ENCODE assay signal across 9 cellular contexts in genomic region chr5:39275865-39276264, GRCh38. TPM values are rescaled to one million over a fixed set of nuclear protein-coding genes. Genes with fewer than 3 reads are reported as not detected.
DNase-seq lines count a peak whose midpoint lies in the region; ATAC-seq and TF ChIP-seq lines count a peak whose summit lies in the region.
"Not testable (repeated sequence)": the region's sequence is repeated elsewhere in the genome, so short reads cannot be mapped to it uniquely, and the experiment has no call there.
"Had no signal": no experiment of that assay in that cellular context is flagged by ENCODE, and none has a peak within 500 bp of the region (broad histone marks: within the 10 kb centered on the region; RNA-seq: fewer than 3 reads in every experiment).

No MANE protein-coding gene starts in this region.

- TF ChIP-seq CTCF in activated B cell treated with CpG ODN at 0.5 μM for 24 hours (IDR thresholded peaks at IDR 0.05) = not testable (repeated sequence)

- not testable (repeated sequence) for ATAC-seq in activated B cell treated with CpG ODN at 0.5 μM for 24 hours (ENCODE audit: low read depth); activated CD8-positive, alpha-beta T cell treated with anti-CD3 and anti-CD28 coated beads, Interleukin-2, amount 10 ng/mL, durations not matched to agents 7 days and 5 days; activated naive CD8-positive, alpha-beta T cell treated with anti-CD3 and anti-CD28 coated beads, Interleukin-2, amount 50 U/mL, for 24 hours; naive B cell (ENCODE audit: low read depth in 2 of 2); stimulated activated effector memory CD8-positive, alpha-beta T cell treated with anti-CD3 and anti-CD28 coated beads, Interleukin-12 subunit alpha, Interleukin-12 subunit beta, amount 100 ng/mL, for 72 hours

- not testable (repeated sequence) for DNase-seq in CD8-positive, alpha-beta memory T cell; activated B cell treated with CpG ODN at 0.5 μM for 24 hours; activated CD8-positive, alpha-beta T cell treated with anti-CD3 and anti-CD28 coated beads, Interleukin-2, amount 10 ng/mL, durations not matched to agents 7 days and 5 days; activated T-helper 2 cell treated with anti-CD3 and anti-CD28 coated beads, Interferon-gamma antibody, Interleukin-2, Interleukin-4, amounts not matched to agents 10 μg/mL and 5 μg/mL and 100 μg/mL, durations not matched to agents 14 hours and 24 hours and 36 hours (ENCODE audit: low spot score); activated naive CD8-positive, alpha-beta T cell treated with anti-CD3 and anti-CD28 coated beads, Interleukin-2, amount 50 U/mL, for 24 hours; naive B cell; stimulated activated effector memory CD8-positive, alpha-beta T cell treated with anti-CD3 and anti-CD28 coated beads, Interleukin-12 subunit alpha, Interleukin-12 subunit beta, amount 100 ng/mL, for 72 hours (ENCODE audit: low spot score in 2 of 2)

- H3K9me3 ChIP-seq in CD8-positive, alpha-beta memory T cell (ENCODE audit: low read length) = not testable (repeated sequence)

- peaks cover 36% of the 10 kb centered on the region for H3K4me1 ChIP-seq in CD8-positive, alpha-beta memory T cell (ENCODE audit: insufficient read depth, low read length)

- H3K27me3 ChIP-seq in CD8-positive, alpha-beta memory T cell (ENCODE audit: insufficient read depth, low read length, poor library complexity, severe bottlenecking) = not testable (repeated sequence)

- not testable (repeated sequence) for H3K27me3 Mint-ChIP-seq in CD8-positive, alpha-beta memory T cell; activated B cell treated with CpG ODN at 0.5 μM for 24 hours; activated CD8-positive, alpha-beta T cell treated with anti-CD3 and anti-CD28 coated beads, Interleukin-2, amount 10 ng/mL, durations not matched to agents 7 days and 5 days (ENCODE audit: low read depth); activated T-helper 2 cell treated with anti-CD3 and anti-CD28 coated beads, Interferon-gamma antibody, Interleukin-2, Interleukin-4, amounts not matched to agents 10 μg/mL and 5 μg/mL and 100 μg/mL, durations not matched to agents 14 hours and 24 hours and 36 hours (ENCODE audit: low read depth); activated naive CD8-positive, alpha-beta T cell treated with anti-CD3 and anti-CD28 coated beads, Interleukin-2, amount 50 U/mL, for 24 hours; naive B cell

- peak overlapping the region; percentile 87 to 99 (median 97) for H3K27ac Mint-ChIP-seq in CD8-positive, alpha-beta memory T cell
- peak overlapping the region; percentile 94 for H3K27ac Mint-ChIP-seq in activated B cell treated with CpG ODN at 0.5 μM for 24 hours
- peak overlapping the region; percentile 76 for H3K27ac Mint-ChIP-seq in activated CD8-positive, alpha-beta T cell treated with anti-CD3 and anti-CD28 coated beads, Interleukin-2, amount 10 ng/mL, durations not matched to agents 7 days and 5 days
- peak overlapping the region; percentile 95 for H3K27ac Mint-ChIP-seq in activated T-helper 2 cell treated with anti-CD3 and anti-CD28 coated beads, Interferon-gamma antibody, Interleukin-2, Interleukin-4, amounts not matched to agents 10 μg/mL and 5 μg/mL and 100 μg/mL, durations not matched to agents 14 hours and 24 hours and 36 hours
- peak overlapping the region; percentile 90 for H3K27ac Mint-ChIP-seq in activated naive CD8-positive, alpha-beta T cell treated with anti-CD3 and anti-CD28 coated beads, Interleukin-2, amount 50 U/mL, for 24 hours
- H3K27ac Mint-ChIP-seq in naive B cell = peak overlapping the region in 4 of 6 donors; percentile 42 to 94 (median 68)
- H3K27ac Mint-ChIP-seq in stimulated activated effector memory CD8-positive, alpha-beta T cell treated with anti-CD3 and anti-CD28 coated beads, Interleukin-12 subunit alpha, Interleukin-12 subunit beta, amount 100 ng/mL, for 72 hours = peak overlapping the region; percentile 98

- CTCF ChIA-PET in CD8-positive, alpha-beta memory T cell (lab: Charles Lee) = interaction anchor here (4.4 kb wide), 1 partner anchor 59 kb away, joined by 45 read pairs; no protein-coding TSS in a partner anchor
- CTCF ChIA-PET in activated B cell treated with CpG ODN at 0.5 μM for 24 hours (lab: Charles Lee) = interaction anchor here (1.7 kb wide), 1 partner anchor 59 kb away, joined by 5 read pairs; no protein-coding TSS in a partner anchor
- CTCF ChIA-PET in activated CD8-positive, alpha-beta T cell treated with anti-CD3 and anti-CD28 coated beads, Interleukin-2, amount 10 ng/mL, durations not matched to agents 7 days and 5 days (lab: Charles Lee) = interaction anchor here (2.3 to 3.5 kb wide), 2 partner anchors 58 to 80 kb away, joined by 6 to 63 read pairs; partner anchors contain the start of gene FYB1

- H3K36me3 Mint-ChIP-seq in CD8-positive, alpha-beta memory T cell; activated B cell treated with CpG ODN at 0.5 μM for 24 hours (ENCODE audit: low read depth); naive B cell; stimulated activated effector memory CD8-positive, alpha-beta T cell treated with anti-CD3 and anti-CD28 coated beads, Interleukin-12 subunit alpha, Interleukin-12 subunit beta, amount 100 ng/mL, for 72 hours: not testable (repeated sequence)
- peaks cover 33% of the 10 kb centered on the region for H3K36me3 Mint-ChIP-seq in activated CD8-positive, alpha-beta T cell treated with anti-CD3 and anti-CD28 coated beads, Interleukin-2, amount 10 ng/mL, durations not matched to agents 7 days and 5 days (ENCODE audit: low read depth)
- peaks cover 16% of the 10 kb centered on the region for H3K36me3 Mint-ChIP-seq in activated T-helper 2 cell treated with anti-CD3 and anti-CD28 coated beads, Interferon-gamma antibody, Interleukin-2, Interleukin-4, amounts not matched to agents 10 μg/mL and 5 μg/mL and 100 μg/mL, durations not matched to agents 14 hours and 24 hours and 36 hours (ENCODE audit: low read depth)
- H3K36me3 Mint-ChIP-seq in activated naive CD8-positive, alpha-beta T cell treated with anti-CD3 and anti-CD28 coated beads, Interleukin-2, amount 50 U/mL, for 24 hours (ENCODE audit: low read depth) = peaks cover 12% of the 10 kb centered on the region

- POLR2A ChIA-PET in CD8-positive, alpha-beta memory T cell (lab: Charles Lee); activated B cell treated with CpG ODN at 0.5 μM for 24 hours (lab: Charles Lee); activated CD8-positive, alpha-beta T cell treated with anti-CD3 and anti-CD28 coated beads, Interleukin-2, amount 10 ng/mL, durations not matched to agents 7 days and 5 days (lab: Charles Lee): not testable (repeated sequence)

- H3K4me3 ChIP-seq in CD8-positive, alpha-beta memory T cell (ENCODE audit: low read length) = not testable (repeated sequence)

- not testable (repeated sequence) for H3K27ac ChIP-seq in CD8-positive, alpha-beta memory T cell (ENCODE audit: low read depth, low read length)

- H3K9me3 Mint-ChIP-seq in CD8-positive, alpha-beta memory T cell; activated B cell treated with CpG ODN at 0.5 μM for 24 hours; activated CD8-positive, alpha-beta T cell treated with anti-CD3 and anti-CD28 coated beads, Interleukin-2, amount 10 ng/mL, durations not matched to agents 7 days and 5 days (ENCODE audit: insufficient read depth); activated naive CD8-positive, alpha-beta T cell treated with anti-CD3 and anti-CD28 coated beads, Interleukin-2, amount 50 U/mL, for 24 hours; stimulated activated effector memory CD8-positive, alpha-beta T cell treated with anti-CD3 and anti-CD28 coated beads, Interleukin-12 subunit alpha, Interleukin-12 subunit beta, amount 100 ng/mL, for 72 hours: not testable (repeated sequence)
- peaks cover 24% of the 10 kb centered on the region for H3K9me3 Mint-ChIP-seq in activated T-helper 2 cell treated with anti-CD3 and anti-CD28 coated beads, Interferon-gamma antibody, Interleukin-2, Interleukin-4, amounts not matched to agents 10 μg/mL and 5 μg/mL and 100 μg/mL, durations not matched to agents 14 hours and 24 hours and 36 hours
- H3K9me3 Mint-ChIP-seq in naive B cell = peaks cover 0 to 20% (median 4%) of the 10 kb centered on the region in 7 donors

- H3K36me3 ChIP-seq in CD8-positive, alpha-beta memory T cell (ENCODE audit: insufficient read depth, low read length) = not testable (repeated sequence)

- H3K4me3 Mint-ChIP-seq in CD8-positive, alpha-beta memory T cell = peak overlapping the region in 2 of 7 donors; percentile 43 to 80
- not testable (repeated sequence) for H3K4me3 Mint-ChIP-seq in activated B cell treated with CpG ODN at 0.5 μM for 24 hours
- peak overlapping the region; percentile 42 for H3K4me3 Mint-ChIP-seq in activated CD8-positive, alpha-beta T cell treated with anti-CD3 and anti-CD28 coated beads, Interleukin-2, amount 10 ng/mL, durations not matched to agents 7 days and 5 days
- H3K4me3 Mint-ChIP-seq in activated T-helper 2 cell treated with anti-CD3 and anti-CD28 coated beads, Interferon-gamma antibody, Interleukin-2, Interleukin-4, amounts not matched to agents 10 μg/mL and 5 μg/mL and 100 μg/mL, durations not matched to agents 14 hours and 24 hours and 36 hours (ENCODE audit: low read depth) = peak overlapping the region; percentile 33
- peak overlapping the region; percentile 82 for H3K4me3 Mint-ChIP-seq in activated naive CD8-positive, alpha-beta T cell treated with anti-CD3 and anti-CD28 coated beads, Interleukin-2, amount 50 U/mL, for 24 hours
- peak overlapping the region in 4 of 8 donors; percentile 19 to 83 (median 52) for H3K4me3 Mint-ChIP-seq in naive B cell
- H3K4me3 Mint-ChIP-seq in stimulated activated effector memory CD8-positive, alpha-beta T cell treated with anti-CD3 and anti-CD28 coated beads, Interleukin-12 subunit alpha, Interleukin-12 subunit beta, amount 100 ng/mL, for 72 hours = peak overlapping the region; percentile 73

- peaks cover 38 to 56% (median 48%) of the 10 kb centered on the region in 3 donors for H3K4me1 Mint-ChIP-seq in CD8-positive, alpha-beta memory T cell
- H3K4me1 Mint-ChIP-seq in activated B cell treated with CpG ODN at 0.5 μM for 24 hours (peaks cover 26% of the 10 kb centered on the region), naive B cell (peaks cover 13 to 28% (median 23%) of the 10 kb centered on the region in 3 donors)
- H3K4me1 Mint-ChIP-seq in activated CD8-positive, alpha-beta T cell treated with anti-CD3 and anti-CD28 coated beads, Interleukin-2, amount 10 ng/mL, durations not matched to agents 7 days and 5 days (ENCODE audit: low read depth) = peaks cover 45% of the 10 kb centered on the region
- H3K4me1 Mint-ChIP-seq in activated T-helper 2 cell treated with anti-CD3 and anti-CD28 coated beads, Interferon-gamma antibody, Interleukin-2, Interleukin-4, amounts not matched to agents 10 μg/mL and 5 μg/mL and 100 μg/mL, durations not matched to agents 14 hours and 24 hours and 36 hours (ENCODE audit: low read depth) = peaks cover 34% of the 10 kb centered on the region
- H3K4me1 Mint-ChIP-seq in activated naive CD8-positive, alpha-beta T cell treated with anti-CD3 and anti-CD28 coated beads, Interleukin-2, amount 50 U/mL, for 24 hours = peaks cover 57% of the 10 kb centered on the region
- H3K4me1 Mint-ChIP-seq in stimulated activated effector memory CD8-positive, alpha-beta T cell treated with anti-CD3 and anti-CD28 coated beads, Interleukin-12 subunit alpha, Interleukin-12 subunit beta, amount 100 ng/mL, for 72 hours = peaks cover 46% of the 10 kb centered on the region

- intact Hi-C loops in activated B cell treated with CpG ODN at 0.5 μM for 24 hours (cut with micrococcal nuclease) = loop anchor here (2.0 kb wide), 1 partner anchor 201 kb away; the partner anchor contains the start of gene RICTOR
- intact Hi-C loops in activated T-helper 2 cell treated with anti-CD3 and anti-CD28 coated beads, Interferon-gamma antibody, Interleukin-2, Interleukin-4, amounts not matched to agents 10 μg/mL and 5 μg/mL and 100 μg/mL, durations not matched to agents 14 hours and 24 hours and 36 hours (cut with micrococcal nuclease) = loop anchor here (2.0 kb wide), 2 partner anchors 43 to 59 kb away; no protein-coding TSS in a partner anchor

RNA-seq across cellular contexts. Expression of gene FYB1, which starts 56.5 kb away (rescaled TPM):
- 10 to 100 TPM; 75.9 to 84.2 TPM for total RNA-seq in CD8-positive, alpha-beta memory T cell
- polyA plus RNA-seq in CD8-positive, alpha-beta memory T cell = 282 TPM
- total RNA-seq in activated B cell treated with CpG ODN at 0.5 μM for 24 hours = 0.55 and 0.56 TPM in 2 replicates
- 100 to 1,000 TPM; 198 to 215 TPM for total RNA-seq in activated CD8-positive, alpha-beta T cell treated with anti-CD3 and anti-CD28 coated beads, Interleukin-2, amount 10 ng/mL, durations not matched to agents 7 days and 5 days
- total RNA-seq in activated T-helper 2 cell treated with anti-CD3 and anti-CD28 coated beads, Interferon-gamma antibody, Interleukin-2, Interleukin-4, amounts not matched to agents 10 μg/mL and 5 μg/mL and 100 μg/mL, durations not matched to agents 14 hours and 24 hours and 36 hours = 66.4 and 70.7 TPM in 2 replicates
- 1 to 10 TPM; 1.4 to 4.1 (median 2.0) TPM for polyA plus RNA-seq in naive B cell (ENCODE audit: low read depth in 6 of 6)
- total RNA-seq: HepG2, HT-29 had no signal

Comparison
In these comparisons a context has a peak if more than half of its experiments do, and no peak if none do; other contexts are left out.
1. RNA of gene FYB1, which starts 56.5 kb away (total RNA-seq): 198 to 215 TPM in activated CD8-positive, alpha-beta T cell treated with anti-CD3 and anti-CD28 coated beads, Interleukin-2, amount 10 ng/mL, durations not matched to agents 7 days and 5 days, 75.9 to 84.2 TPM in CD8-positive, alpha-beta memory T cell and 66.4 to 70.7 TPM in activated T-helper 2 cell treated with anti-CD3 and anti-CD28 coated beads, Interferon-gamma antibody, Interleukin-2, Interleukin-4, amounts not matched to agents 10 μg/mL and 5 μg/mL and 100 μg/mL, durations not matched to agents 14 hours and 24 hours and 36 hours; 0.55 to 0.56 TPM in activated B cell treated with CpG ODN at 0.5 μM for 24 hours; every median in the first group is over 10 times any median in the second.
2. Peak in every context shown above with its lines, with median percentiles within 50 percentile points of each other: H3K27ac Mint-ChIP-seq.